In the genomic region with DNA sequence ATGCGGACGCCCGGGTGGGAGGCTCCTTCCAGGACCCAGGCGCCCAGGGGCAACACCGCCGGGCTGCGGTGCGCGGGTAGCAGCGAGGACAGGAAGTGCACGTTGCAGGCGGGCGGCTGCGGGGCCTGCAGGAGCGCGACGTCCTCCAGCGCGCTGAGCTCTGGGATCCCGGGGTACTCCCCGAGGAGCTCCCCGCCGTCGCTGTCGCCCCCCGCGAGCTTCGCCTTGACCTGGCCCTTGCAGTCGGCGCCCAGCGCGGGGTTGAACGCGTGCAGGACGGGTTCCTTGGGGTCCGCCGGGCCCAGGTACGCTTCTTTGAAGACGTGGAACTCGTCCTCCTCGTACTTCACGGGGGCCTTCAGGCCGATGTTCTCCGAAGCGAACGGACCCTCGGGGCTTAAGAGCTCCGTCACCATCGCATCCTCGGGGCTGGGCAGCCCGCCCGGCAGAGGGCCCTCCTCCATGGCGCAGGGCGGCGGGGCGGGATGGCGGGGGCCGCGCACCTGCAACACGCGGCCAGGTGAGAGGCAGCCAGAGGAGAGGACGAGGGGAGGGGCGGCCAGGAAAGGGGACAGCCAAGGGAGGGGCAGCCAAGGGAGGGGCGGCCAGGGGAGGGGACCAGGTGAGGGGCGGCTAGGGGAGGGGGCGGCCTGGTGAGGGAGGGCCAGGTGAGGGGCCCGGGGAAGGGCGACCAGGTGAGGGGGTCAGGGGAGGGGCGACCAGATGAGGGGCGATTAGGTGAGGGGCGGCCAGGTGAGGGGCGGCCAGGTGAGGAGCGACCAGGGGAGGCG, we compare ENCODE assay signal across 1 cellular context.
TF ChIP-seq lines count a peak whose summit lies in the region.

No MANE protein-coding gene starts in this region.

TF ChIP-seq in K562, 482 proteins besides CTCF, POLR2A, EP300 and RAD21 (continued from another document):
- TF ChIP-seq, protein P1, sequence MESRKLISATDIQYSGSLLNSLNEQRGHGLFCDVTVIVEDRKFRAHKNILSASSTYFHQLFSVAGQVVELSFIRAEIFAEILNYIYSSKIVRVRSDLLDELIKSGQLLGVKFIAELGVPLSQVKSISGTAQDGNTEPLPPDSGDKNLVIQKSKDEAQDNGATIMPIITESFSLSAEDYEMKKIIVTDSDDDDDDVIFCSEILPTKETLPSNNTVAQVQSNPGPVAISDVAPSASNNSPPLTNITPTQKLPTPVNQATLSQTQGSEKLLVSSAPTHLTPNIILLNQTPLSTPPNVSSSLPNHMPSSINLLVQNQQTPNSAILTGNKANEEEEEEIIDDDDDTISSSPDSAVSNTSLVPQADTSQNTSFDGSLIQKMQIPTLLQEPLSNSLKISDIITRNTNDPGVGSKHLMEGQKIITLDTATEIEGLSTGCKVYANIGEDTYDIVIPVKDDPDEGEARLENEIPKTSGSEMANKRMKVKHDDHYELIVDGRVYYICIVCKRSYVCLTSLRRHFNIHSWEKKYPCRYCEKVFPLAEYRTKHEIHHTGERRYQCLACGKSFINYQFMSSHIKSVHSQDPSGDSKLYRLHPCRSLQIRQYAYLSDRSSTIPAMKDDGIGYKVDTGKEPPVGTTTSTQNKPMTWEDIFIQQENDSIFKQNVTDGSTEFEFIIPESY (CRISPR knock-in tag; IDR thresholded peaks at IDR 0.05) = peak; percentile 74
- TF ChIP-seq, protein P2, sequence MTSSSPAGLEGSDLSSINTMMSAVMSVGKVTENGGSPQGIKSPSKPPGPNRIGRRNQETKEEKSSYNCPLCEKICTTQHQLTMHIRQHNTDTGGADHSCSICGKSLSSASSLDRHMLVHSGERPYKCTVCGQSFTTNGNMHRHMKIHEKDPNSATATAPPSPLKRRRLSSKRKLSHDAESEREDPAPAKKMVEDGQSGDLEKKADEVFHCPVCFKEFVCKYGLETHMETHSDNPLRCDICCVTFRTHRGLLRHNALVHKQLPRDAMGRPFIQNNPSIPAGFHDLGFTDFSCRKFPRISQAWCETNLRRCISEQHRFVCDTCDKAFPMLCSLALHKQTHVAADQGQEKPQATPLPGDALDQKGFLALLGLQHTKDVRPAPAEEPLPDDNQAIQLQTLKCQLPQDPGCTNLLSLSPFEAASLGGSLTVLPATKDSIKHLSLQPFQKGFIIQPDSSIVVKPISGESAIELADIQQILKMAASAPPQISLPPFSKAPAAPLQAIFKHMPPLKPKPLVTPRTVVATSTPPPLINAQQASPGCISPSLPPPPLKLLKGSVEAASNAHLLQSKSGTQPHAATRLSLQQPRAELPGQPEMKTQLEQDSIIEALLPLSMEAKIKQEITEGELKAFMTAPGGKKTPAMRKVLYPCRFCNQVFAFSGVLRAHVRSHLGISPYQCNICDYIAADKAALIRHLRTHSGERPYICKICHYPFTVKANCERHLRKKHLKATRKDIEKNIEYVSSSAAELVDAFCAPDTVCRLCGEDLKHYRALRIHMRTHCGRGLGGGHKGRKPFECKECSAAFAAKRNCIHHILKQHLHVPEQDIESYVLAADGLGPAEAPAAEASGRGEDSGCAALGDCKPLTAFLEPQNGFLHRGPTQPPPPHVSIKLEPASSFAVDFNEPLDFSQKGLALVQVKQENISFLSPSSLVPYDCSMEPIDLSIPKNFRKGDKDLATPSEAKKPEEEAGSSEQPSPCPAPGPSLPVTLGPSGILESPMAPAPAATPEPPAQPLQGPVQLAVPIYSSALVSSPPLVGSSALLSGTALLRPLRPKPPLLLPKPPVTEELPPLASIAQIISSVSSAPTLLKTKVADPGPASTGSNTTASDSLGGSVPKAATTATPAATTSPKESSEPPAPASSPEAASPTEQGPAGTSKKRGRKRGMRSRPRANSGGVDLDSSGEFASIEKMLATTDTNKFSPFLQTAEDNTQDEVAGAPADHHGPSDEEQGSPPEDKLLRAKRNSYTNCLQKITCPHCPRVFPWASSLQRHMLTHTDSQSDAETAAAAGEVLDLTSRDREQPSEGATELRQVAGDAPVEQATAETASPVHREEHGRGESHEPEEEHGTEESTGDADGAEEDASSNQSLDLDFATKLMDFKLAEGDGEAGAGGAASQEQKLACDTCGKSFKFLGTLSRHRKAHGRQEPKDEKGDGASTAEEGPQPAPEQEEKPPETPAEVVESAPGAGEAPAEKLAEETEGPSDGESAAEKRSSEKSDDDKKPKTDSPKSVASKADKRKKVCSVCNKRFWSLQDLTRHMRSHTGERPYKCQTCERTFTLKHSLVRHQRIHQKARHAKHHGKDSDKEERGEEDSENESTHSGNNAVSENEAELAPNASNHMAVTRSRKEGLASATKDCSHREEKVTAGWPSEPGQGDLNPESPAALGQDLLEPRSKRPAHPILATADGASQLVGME (CRISPR knock-in tag; IDR thresholded peaks at IDR 0.05) = no peak
- TF ChIP-seq, protein P3, sequence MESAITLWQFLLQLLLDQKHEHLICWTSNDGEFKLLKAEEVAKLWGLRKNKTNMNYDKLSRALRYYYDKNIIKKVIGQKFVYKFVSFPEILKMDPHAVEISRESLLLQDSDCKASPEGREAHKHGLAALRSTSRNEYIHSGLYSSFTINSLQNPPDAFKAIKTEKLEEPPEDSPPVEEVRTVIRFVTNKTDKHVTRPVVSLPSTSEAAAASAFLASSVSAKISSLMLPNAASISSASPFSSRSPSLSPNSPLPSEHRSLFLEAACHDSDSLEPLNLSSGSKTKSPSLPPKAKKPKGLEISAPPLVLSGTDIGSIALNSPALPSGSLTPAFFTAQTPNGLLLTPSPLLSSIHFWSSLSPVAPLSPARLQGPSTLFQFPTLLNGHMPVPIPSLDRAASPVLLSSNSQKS (CRISPR knock-in tag; IDR thresholded peaks at IDR 0.05) = no peak
- no peak for TF ChIP-seq KAT2B (IDR thresholded peaks at IDR 0.05; ENCODE audit: low read depth, low read length)
- no peak for TF ChIP-seq CSDE1 (IDR thresholded peaks at IDR 0.05)
- TF ChIP-seq FOXJ2 (tag; IDR thresholded peaks at IDR 0.05) = no peak
- TF ChIP-seq ETV1 (tag; conservative IDR thresholded peaks at IDR 0.05; ENCODE audit: low read depth) = no peak
